In genomic region chr13:99740261-99740979, GRCh38 we compare ENCODE assay signal across 12 cellular contexts.
"Had no signal": no experiment of that assay in that cellular context is flagged by ENCODE, and none has a peak within 500 bp of the region (broad histone marks: within the 10 kb centered on the region; RNA-seq: fewer than 3 reads in every experiment).

No MANE protein-coding gene starts in this region.

- DNase-seq: activated CD4-positive, alpha-beta T cell treated with anti-CD3 and anti-CD28 coated beads, Interleukin-2, amount 50 U/mL, for 4 hours; activated gamma-delta T cell treated with Interleukin-2 at 50 U/mL for 16 hours; activated naive CD8-positive, alpha-beta T cell treated with anti-CD3 and anti-CD28 coated beads, Interleukin-2, amount 10 ng/mL, durations not matched to agents 7 days and 5 days; activated T-cell treated with anti-CD3 and anti-CD28 coated beads, Interleukin-2, amount 50 U/mL, for 72 hours; foreskin melanocyte; natural killer cell; stimulated activated CD4-positive, alpha-beta T cell treated with anti-CD3 and anti-CD28 coated beads, Interleukin-2, amount 100 ng/mL, for 48 hours; stimulated activated CD8-positive, alpha-beta memory T cell treated with anti-CD3 and anti-CD28 coated beads, Interleukin-4, amount 100 ng/mL, for 48 hours; upper lobe of left lung had no signal

- H3K9me3 Mint-ChIP-seq: activated naive CD8-positive, alpha-beta T cell treated with anti-CD3 and anti-CD28 coated beads, Interleukin-2, amount 10 ng/mL, durations not matched to agents 7 days and 5 days; activated T-cell treated with anti-CD3 and anti-CD28 coated beads, Interleukin-2, amount 50 U/mL, for 72 hours; natural killer cell; stimulated activated naive CD8-positive, alpha-beta T cell treated with anti-CD3 and anti-CD28 coated beads, Interleukin-15, Interleukin-2, amounts not matched to agents 100 ng/mL and 50 ng/mL, for 24 hours had no signal

- H3K27me3 Mint-ChIP-seq: activated naive CD8-positive, alpha-beta T cell treated with anti-CD3 and anti-CD28 coated beads, Interleukin-2, amount 10 ng/mL, durations not matched to agents 7 days and 5 days; stimulated activated naive CD8-positive, alpha-beta T cell treated with anti-CD3 and anti-CD28 coated beads, Interleukin-15, Interleukin-2, amounts not matched to agents 100 ng/mL and 50 ng/mL, for 24 hours had no signal

- H3K36me3 Mint-ChIP-seq: activated naive CD8-positive, alpha-beta T cell treated with anti-CD3 and anti-CD28 coated beads, Interleukin-2, amount 10 ng/mL, durations not matched to agents 7 days and 5 days; natural killer cell had no signal

- FAIRE-seq: endometrium had no signal

- H3K4me3 ChIP-seq: esophagus muscularis mucosa, upper lobe of left lung had no signal

- H3K4me3 Mint-ChIP-seq: activated naive CD8-positive, alpha-beta T cell treated with anti-CD3 and anti-CD28 coated beads, Interleukin-2, amount 10 ng/mL, durations not matched to agents 7 days and 5 days; activated T-cell treated with anti-CD3 and anti-CD28 coated beads, Interleukin-2, amount 50 U/mL, for 72 hours; natural killer cell; stimulated activated naive CD8-positive, alpha-beta T cell treated with anti-CD3 and anti-CD28 coated beads, Interleukin-15, Interleukin-2, amounts not matched to agents 100 ng/mL and 50 ng/mL, for 24 hours had no signal

- H3K27ac Mint-ChIP-seq: activated naive CD8-positive, alpha-beta T cell treated with anti-CD3 and anti-CD28 coated beads, Interleukin-2, amount 10 ng/mL, durations not matched to agents 7 days and 5 days; activated T-cell treated with anti-CD3 and anti-CD28 coated beads, Interleukin-2, amount 50 U/mL, for 72 hours; natural killer cell; stimulated activated naive CD8-positive, alpha-beta T cell treated with anti-CD3 and anti-CD28 coated beads, Interleukin-15, Interleukin-2, amounts not matched to agents 100 ng/mL and 50 ng/mL, for 24 hours had no signal
